Comparison of ENCODE assay signal across 10 cellular contexts in genomic region chr1:28893403-28894102, GRCh38. TPM values are rescaled to one million over a fixed set of nuclear protein-coding genes. Genes with fewer than 3 reads are reported as not detected.
DNase-seq lines count a peak whose midpoint lies in the region; ATAC-seq and TF ChIP-seq lines count a peak whose summit lies in the region.
"Had no signal": no experiment of that assay in that cellular context is flagged by ENCODE, and none has a peak within 500 bp of the region (broad histone marks: within the 10 kb centered on the region; RNA-seq: fewer than 3 reads in every experiment).

No MANE protein-coding gene starts in this region.

- H3K4me2 ChIP-seq in SK-N-SH: no peak overlapping the region

- H3K27ac ChIP-seq in A673 (ENCODE audit: low read depth, low read length, poor library complexity, severe bottlenecking) (peak overlapping the region; percentile 64), SK-N-SH (ENCODE audit: low read depth in 2 of 2, low read length in 1 of 2) (no peak overlapping the region), esophagus muscularis mucosa (replicated peaks in 1 of 4) (no peak overlapping the region)
- H3K27ac ChIP-seq: upper lobe of right lung had no signal

- WGBS in SK-N-SH (ENCODE audit: low lambda C conversion rate): 88% methylated on average over 8 of the region's 8 CpGs
- 96% methylated on average over 8 of the region's 8 CpGs for WGBS in esophagus muscularis mucosa

- H2AFZ ChIP-seq in SK-N-SH (ENCODE audit: low read depth): no peak overlapping the region

- ATAC-seq in HG02623 (IDR thresholded peaks at IDR 0.05; ENCODE audit: unreplicated experiment): no peak
- no peak for ATAC-seq in GM19452 (IDR thresholded peaks at IDR 0.05; ENCODE audit: unreplicated experiment)
- ATAC-seq: upper lobe of right lung had no signal

- peak overlapping the region in 1 of 6 donors; percentile 7 for H3K27ac Mint-ChIP-seq in immature natural killer cell

- H3K36me3 ChIP-seq in A673 (ENCODE audit: insufficient read depth, low read length, poor library complexity, severe bottlenecking): peaks cover 23% of the 10 kb centered on the region
- no peaks in the 10 kb centered on the region for H3K36me3 ChIP-seq in SK-N-SH (replicated peaks in 1 of 2; ENCODE audit: control insufficient read depth in 1 of 2, insufficient read depth in 2 of 2, low read length in 1 of 2)
- H3K36me3 ChIP-seq in esophagus muscularis mucosa: peaks cover 0 to 11% (median 0%) of the 10 kb centered on the region in 4 donors

- H3K79me2 ChIP-seq in SK-N-SH (ENCODE audit: insufficient read depth): no peaks in the 10 kb centered on the region

- H3K27me3 ChIP-seq in A673 (replicated peaks; ENCODE audit: insufficient read depth, low read depth, low read length, poor library complexity): no peaks in the 10 kb centered on the region
- H3K27me3 ChIP-seq in SK-N-SH (ENCODE audit: insufficient read depth): no peaks in the 10 kb centered on the region
- no peaks in the 10 kb centered on the region for H3K27me3 ChIP-seq in esophagus muscularis mucosa
- H3K27me3 ChIP-seq: upper lobe of right lung had no signal

- H3K9me3 ChIP-seq in A673 (ENCODE audit: low read depth, low read length, poor library complexity, severe bottlenecking) (no peaks in the 10 kb centered on the region), SK-N-SH (no peaks in the 10 kb centered on the region), esophagus muscularis mucosa (no peaks in the 10 kb centered on the region)
- H3K9me3 ChIP-seq: upper lobe of right lung had no signal

- H3K9me3 Mint-ChIP-seq in immature natural killer cell: no peaks in the 10 kb centered on the region

- intact Hi-C loops in A673 (cut with micrococcal nuclease; ENCODE audit: unreplicated experiment): no loop called here
- intact Hi-C loops in esophagus muscularis mucosa (cut with DNase I): no loop called here

- no peaks in the 10 kb centered on the region for H3F3A ChIP-seq in SK-N-SH (replicated peaks; ENCODE audit: insufficient read depth)

- no peaks in the 10 kb centered on the region for H3K9me2 ChIP-seq in SK-N-SH

- peak; percentile 80 for DNase-seq in A673 (ENCODE audit: low spot score)
- no peak for DNase-seq in GM12864 (ENCODE audit: low read depth)
- peak; percentile 56 for DNase-seq in SK-N-SH
- peak; percentile 56 for DNase-seq in fibroblast of mammary gland (ENCODE audit: low read depth)
- DNase-seq in esophagus muscularis mucosa (ENCODE audit: extremely low spot score): no peak
- no peak for DNase-seq in immature natural killer cell
- DNase-seq: effector memory CD4-positive, alpha-beta T cell; upper lobe of right lung had no signal

- H3K4me1 Mint-ChIP-seq in immature natural killer cell: peaks cover 16 to 38% of the 10 kb centered on the region in 2 donors

- H3K4me3 ChIP-seq in A673 (ENCODE audit: low read depth, low read length, poor library complexity, severe bottlenecking) (no peak overlapping the region), GM12864 (ENCODE audit: low read depth, low read length) (no peak overlapping the region), SK-N-SH (ENCODE audit: low read depth in 2 of 2, low read length in 1 of 2) (no peak overlapping the region), fibroblast of mammary gland (ENCODE audit: control insufficient read depth, low read depth, low read length) (no peak overlapping the region), esophagus muscularis mucosa (no peak overlapping the region)
- H3K4me3 ChIP-seq: upper lobe of right lung had no signal

- peaks cover 0 to 2% (median 0%) of the 10 kb centered on the region in 3 donors for H3K27me3 Mint-ChIP-seq in immature natural killer cell (ENCODE audit: low read depth in 3 of 3)

- CTCF ChIA-PET in A673 (lab: Charles Lee): interaction anchor here (0.6 to 2.4 kb wide), 6 partner anchors 9 to 301 kb away, joined by 4 to 12 read pairs (median 6); no protein-coding TSS in a partner anchor
- CTCF ChIA-PET in SK-N-SH (lab: Yijun Ruan, JAX): interaction anchor here (0.9 to 6.6 kb wide), 4 partner anchors 12 to 148 kb away, joined by 3 to 31 read pairs (median 4); no protein-coding TSS in a partner anchor

- TF ChIP-seq EP300 in SK-N-SH (IDR thresholded peaks at IDR 0.05; ENCODE audit: borderline replicate concordance in 1 of 2, low read depth in 1 of 2, low read length in 1 of 2) (no peak), esophagus muscularis mucosa (IDR thresholded peaks at IDR 0.05) (no peak)

- BruUV-seq in A673 (replicated peaks; lab: Mats Ljungman, UMichigan): no TSS peak

- peak; percentile 35; the same call in 1 of the 2 replicates for TF ChIP-seq RAD21 in SK-N-SH (IDR thresholded peaks at IDR 0.05; ENCODE audit: low read length)

- H3K36me3 Mint-ChIP-seq in immature natural killer cell: peaks cover 0 to 7% (median 0%) of the 10 kb centered on the region in 3 donors

- no peaks in the 10 kb centered on the region for H4K20me1 ChIP-seq in SK-N-SH (ENCODE audit: insufficient read depth)

- H3K4me1 ChIP-seq in A673 (ENCODE audit: insufficient read depth, low read length, poor library complexity, severe bottlenecking): peaks cover 63% of the 10 kb centered on the region
- H3K4me1 ChIP-seq in SK-N-SH (ENCODE audit: control insufficient read depth in 1 of 2, insufficient read depth in 2 of 2, low read depth in 1 of 2, low read length in 1 of 2): peaks cover 4 to 14% of the 10 kb centered on the region in 2 experiments; a peak in 2 of 4 replicates
- H3K4me1 ChIP-seq in esophagus muscularis mucosa: peaks cover 12 to 19% (median 16%) of the 10 kb centered on the region in 4 donors

- TF ChIP-seq POLR2A in esophagus muscularis mucosa (IDR thresholded peaks at IDR 0.05; ENCODE audit: low read depth): no peak

- POLR2A ChIA-PET in A673 (lab: Charles Lee; ENCODE audit: low non-redundant PET): no interaction called here
- POLR2A ChIA-PET in SK-N-SH (lab: Yijun Ruan, JAX): no interaction called here

- TF ChIP-seq CTCF in A673 (conservative IDR thresholded peaks at IDR 0.05; ENCODE audit: low read depth, low read length) (peak; percentile 61), GM12864 (IDR thresholded peaks at IDR 0.05; ENCODE audit: low read depth, low read length, missing control alignments) (peak; percentile 37), SK-N-SH (IDR thresholded peaks at IDR 0.05) (peak; percentile 43), fibroblast of mammary gland (conservative IDR thresholded peaks at IDR 0.05; ENCODE audit: control insufficient read depth, insufficient read depth, low read depth, low read length) (peak; percentile 50), esophagus muscularis mucosa (IDR thresholded peaks at IDR 0.05) (no peak)

- H3K4me3 Mint-ChIP-seq in immature natural killer cell: no peak overlapping the region

- H3K9ac ChIP-seq in SK-N-SH: no peak overlapping the region

TF ChIP-seq in SK-N-SH, 30 proteins besides CTCF, POLR2A, EP300 and RAD21:
- TF ChIP-seq FOSL2 (IDR thresholded peaks at IDR 0.05; ENCODE audit: borderline replicate concordance, low read depth): no peak
- TF ChIP-seq REST (IDR thresholded peaks at IDR 0.05; ENCODE audit: low read depth, low read length): no peak
- TF ChIP-seq GABPA (IDR thresholded peaks at IDR 0.05; ENCODE audit: low read depth): no peak
- TF ChIP-seq USF1 (IDR thresholded peaks at IDR 0.05; ENCODE audit: borderline replicate concordance, low read depth): no peak
- no peak for TF ChIP-seq RFX5 (IDR thresholded peaks at IDR 0.05; ENCODE audit: low read length)
TF ChIP-seq in SK-N-SH: peak in this region for 0.

RNA-seq across cellular contexts. Expression of gene EPB41, which starts 20.8 kb away (rescaled TPM):
- total RNA-seq in A673 (2021): 337 TPM in 2 replicates
- 7.4 and 10.3 TPM in 2 replicates for polyA plus RNA-seq in SK-N-SH (2012; rRNA removed)
- polyA plus RNA-seq in SK-N-SH (2012; cell fraction: cytosol; rRNA removed): 8.9 and 14.2 TPM in 2 replicates
- polyA plus RNA-seq in SK-N-SH (2012; cell fraction: nucleus; rRNA removed): 12.1 and 21.9 TPM in 2 replicates
- 10 to 100 TPM; 18.2 to 24.6 (median 18.5) TPM for total RNA-seq in esophagus muscularis mucosa
- polyA plus RNA-seq in immature natural killer cell: 10 to 100 TPM; 39.7 to 88.9 (median 59.4) TPM

Comparison
In these comparisons a context has a peak if more than half of its experiments do, and no peak if none do; other contexts are left out.
1. DNase-seq: peak in A673 (single experiment), SK-N-SH (single experiment) and fibroblast of mammary gland (single experiment); none in GM12864 (single experiment), esophagus muscularis mucosa (single experiment) and immature natural killer cell (0 of 3).
2. CTCF ChIP-seq: peak in A673 (single experiment), GM12864 (single experiment), SK-N-SH (single experiment) and fibroblast of mammary gland (single experiment); none in esophagus muscularis mucosa (0 of 3).
3. RNA of gene EPB41, which starts 20.8 kb away (total RNA-seq): 337 TPM in A673; 18.2 to 24.6 TPM in esophagus muscularis mucosa; every median in the first group is over 10 times any median in the second.